Comparison of ENCODE assay signal across 1 cellular context in the genomic region with DNA sequence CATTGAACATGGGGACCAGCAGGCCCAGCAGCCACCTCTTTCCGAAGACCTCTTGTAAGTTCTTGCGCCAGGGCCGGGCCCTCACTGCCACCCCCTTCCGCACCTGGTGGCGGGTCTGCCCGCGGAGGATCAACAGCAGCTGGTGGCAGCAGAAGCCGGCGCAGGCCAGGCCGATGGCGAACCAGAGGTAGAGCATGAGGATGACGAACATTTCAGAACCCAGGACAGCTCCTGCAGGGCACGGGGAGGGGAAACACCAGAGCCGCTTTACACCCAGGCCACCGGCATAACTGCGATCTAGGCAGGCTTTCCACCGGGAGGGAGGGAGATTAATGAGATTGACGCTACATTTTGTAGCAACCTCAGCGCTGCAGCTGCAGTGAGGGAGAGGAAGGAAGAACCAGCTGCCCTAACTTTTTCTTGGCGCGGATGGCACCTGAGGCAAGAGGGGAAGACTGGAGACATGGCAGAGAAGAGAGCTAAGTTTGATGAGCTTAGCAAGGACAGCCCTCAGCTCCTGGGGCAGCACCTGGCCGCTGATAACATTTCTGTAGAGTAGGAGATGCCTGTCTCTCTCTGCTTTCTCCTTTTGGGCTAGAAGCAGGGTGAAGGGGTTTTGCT.
A peak's percentile ranks its signal among the peaks of the same experiment; 100 is the strongest.
TF ChIP-seq lines count a peak whose summit lies in the region.

No MANE protein-coding gene starts in this region.

TF ChIP-seq in A549, 52 proteins besides CTCF, POLR2A, EP300 and RAD21 (continued from another document):
- TF ChIP-seq ZSCAN20 (CRISPR knock-in tag; IDR thresholded peaks at IDR 0.05) (no peak), KDM5A (IDR thresholded peaks at IDR 0.05) (no peak), ATOH8 (CRISPR knock-in tag; IDR thresholded peaks at IDR 0.05; ENCODE audit: low read depth) (0 out of 2 replicates have a peak, but pooled peaks have one; percentile 17)
